In genomic region chrX:35841872-35842271, GRCh38 we compare ENCODE assay signal across 1 cellular context.
TF ChIP-seq lines count a peak whose summit lies in the region.

No MANE protein-coding gene starts in this region.

TF ChIP-seq in K562, 482 proteins besides CTCF, POLR2A, EP300 and RAD21:
- no peak for TF ChIP-seq CHAMP1 (IDR thresholded peaks at IDR 0.05)
- TF ChIP-seq USF1 (CRISPR knock-in tag; IDR thresholded peaks at IDR 0.05), result peak; percentile 55; the same call in 1 of the 2 replicates
